ENCODE assay signal across 14 cellular contexts in genomic region chr5:2591777-2592453, GRCh38.
"Had no signal": no experiment of that assay in that cellular context is flagged by ENCODE, and none has a peak within 500 bp of the region (broad histone marks: within the 10 kb centered on the region; RNA-seq: fewer than 3 reads in every experiment).

No MANE protein-coding gene starts in this region.

- ATAC-seq: lower lobe of right lung had no signal

- H3K9me3 ChIP-seq: lower lobe of right lung, prostate gland, right lobe of liver had no signal

- H3K4me3 ChIP-seq: esophagus squamous epithelium, lower lobe of right lung, prostate gland, right lobe of liver, stomach had no signal

- H3K4me1 ChIP-seq: esophagus squamous epithelium, lower lobe of right lung, prostate gland, right lobe of liver, stomach had no signal

- H3K36me3 ChIP-seq: esophagus squamous epithelium, lower lobe of right lung, prostate gland, right lobe of liver, stomach had no signal

- H3K27me3 ChIP-seq: right lobe of liver had no signal

- H3K27ac ChIP-seq: esophagus squamous epithelium, lower lobe of right lung, prostate gland, right lobe of liver, stomach had no signal

- FAIRE-seq: colon had no signal

- DNase-seq: activated B cell treated with CpG ODN at 0.5 μM for 24 hours; activated CD4-positive, alpha-beta T cell treated with anti-CD3 and anti-CD28 coated beads for 48 hours; activated CD8-positive, alpha-beta memory T cell treated with anti-CD3 and anti-CD28 coated beads for 24 hours; activated gamma-delta T cell treated with Interleukin-2 at 50 U/mL for 16 hours; amniotic stem cell; caudate nucleus; esophagus squamous epithelium; hippocampal formation; lower lobe of right lung; occipital lobe; right lobe of liver; stomach had no signal
